Comparison of ENCODE assay signal across 8 cellular contexts in the genomic region with DNA sequence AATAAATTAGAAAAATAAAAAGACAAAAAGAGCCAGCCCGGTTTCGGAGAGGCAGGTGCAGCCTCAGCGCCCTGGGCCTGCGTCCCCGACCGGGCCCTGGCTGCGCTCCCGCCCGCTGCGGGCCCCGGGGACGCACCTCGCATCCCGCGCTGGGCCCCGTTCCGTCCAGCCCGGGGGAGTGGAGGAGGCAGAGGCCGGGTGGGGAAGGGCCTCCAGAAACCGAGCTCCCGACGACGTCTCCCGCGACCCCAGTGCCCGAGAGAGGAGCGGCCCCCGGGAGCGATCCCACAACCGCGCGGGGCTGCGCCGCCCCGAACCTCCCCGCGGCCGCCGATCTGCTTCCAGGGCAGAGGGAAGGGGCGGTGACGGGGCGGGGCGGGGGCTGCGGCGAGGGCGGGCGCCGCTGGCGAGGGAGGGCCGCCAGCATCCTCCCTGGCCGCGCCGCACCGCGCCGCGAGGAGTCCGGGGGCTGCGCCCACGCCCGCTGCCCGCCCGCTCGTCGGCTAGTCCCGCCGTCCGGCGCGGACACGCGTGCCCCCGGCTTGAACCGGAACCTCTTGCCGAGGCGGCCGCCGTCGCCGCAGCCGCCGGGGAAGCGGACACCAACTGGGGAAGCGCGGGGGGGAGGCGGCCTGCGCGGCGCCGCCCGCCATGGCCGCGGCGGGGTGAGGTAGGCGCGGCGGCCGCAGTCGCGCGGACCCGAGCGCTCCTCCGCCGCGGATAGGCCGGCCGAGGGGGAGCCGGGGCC. TPM values are rescaled to one million over a fixed set of nuclear protein-coding genes. Genes with fewer than 3 reads are reported as not detected.
DNase-seq lines count a peak whose midpoint lies in the region; ATAC-seq and TF ChIP-seq lines count a peak whose summit lies in the region.

A gene (plus strand): TSS at position 426 of the 748 bp plus-strand sequence. CDS start 545 bp downstream, outside the sequence.

- CTCF ChIA-PET in activated CD8-positive, alpha-beta T cell treated with anti-CD3 and anti-CD28 coated beads, Interleukin-2, amount 10 ng/mL, durations not matched to agents 7 days and 5 days (lab: Charles Lee): interaction anchor here (2.1 kb wide), 1 partner anchor 141 kb away, joined by 5 read pairs; no protein-coding TSS in a partner anchor

- ATAC-seq in GM18520 (IDR thresholded peaks at IDR 0.05; ENCODE audit: unreplicated experiment) (peak; percentile 44), HG03025 (IDR thresholded peaks at IDR 0.05; ENCODE audit: low FRiP score, unreplicated experiment) (peak; percentile 59)
- peak; percentile 84 for ATAC-seq in activated CD8-positive, alpha-beta T cell treated with anti-CD3 and anti-CD28 coated beads, Interleukin-2, amount 10 ng/mL, durations not matched to agents 7 days and 5 days

- no peak for TF ChIP-seq CTCF in 22Rv1 (IDR thresholded peaks at IDR 0.05)

- no peaks in the 10 kb centered on the region for H3K9me3 Mint-ChIP-seq in activated CD8-positive, alpha-beta T cell treated with anti-CD3 and anti-CD28 coated beads, Interleukin-2, amount 10 ng/mL, durations not matched to agents 7 days and 5 days (ENCODE audit: insufficient read depth)

- POLR2A ChIA-PET in activated CD8-positive, alpha-beta T cell treated with anti-CD3 and anti-CD28 coated beads, Interleukin-2, amount 10 ng/mL, durations not matched to agents 7 days and 5 days (lab: Charles Lee): interaction anchor here (0.6 kb wide), 1 partner anchor 170 kb away, joined by 3 read pairs; no protein-coding TSS in a partner anchor

- peak within 1 kb of the TSS; percentile 65 for H3K27ac ChIP-seq in 22Rv1

- H3K36me3 Mint-ChIP-seq in activated CD8-positive, alpha-beta T cell treated with anti-CD3 and anti-CD28 coated beads, Interleukin-2, amount 10 ng/mL, durations not matched to agents 7 days and 5 days (ENCODE audit: low read depth): peaks cover 21% of the 10 kb centered on the region

- peak within 1 kb of the TSS; percentile 87 for H3K27ac Mint-ChIP-seq in activated CD8-positive, alpha-beta T cell treated with anti-CD3 and anti-CD28 coated beads, Interleukin-2, amount 10 ng/mL, durations not matched to agents 7 days and 5 days

- H3K27me3 Mint-ChIP-seq in activated CD8-positive, alpha-beta T cell treated with anti-CD3 and anti-CD28 coated beads, Interleukin-2, amount 10 ng/mL, durations not matched to agents 7 days and 5 days (ENCODE audit: low read depth): no peaks in the 10 kb centered on the region

- peaks cover 51% of the 10 kb centered on the region for H3K4me1 Mint-ChIP-seq in activated CD8-positive, alpha-beta T cell treated with anti-CD3 and anti-CD28 coated beads, Interleukin-2, amount 10 ng/mL, durations not matched to agents 7 days and 5 days (ENCODE audit: low read depth)

- peak within 1 kb of the TSS; percentile 89 for H3K4me3 Mint-ChIP-seq in activated CD8-positive, alpha-beta T cell treated with anti-CD3 and anti-CD28 coated beads, Interleukin-2, amount 10 ng/mL, durations not matched to agents 7 days and 5 days

- DNase-seq in NCI-H526 treated with DMSO at 0.1 percent for 48 hours (lab: John Stamatoyannopoulos, UW) (peak; percentile 16), medulla oblongata (ENCODE audit: extremely low spot score) (peak; percentile 71)
- DNase-seq in activated CD8-positive, alpha-beta T cell treated with anti-CD3 and anti-CD28 coated beads, Interleukin-2, amount 10 ng/mL, durations not matched to agents 7 days and 5 days: peak; percentile 82
- DNase-seq in effector CD8-positive, alpha-beta T cell (lab: John Stamatoyannopoulos, UW): peak; percentile 64
- DNase-seq in stimulated activated CD8-positive, alpha-beta memory T cell treated with anti-CD3 and anti-CD28 coated beads, Interleukin-12 subunit alpha, Interleukin-12 subunit beta, amount 100 ng/mL, for 1 hour (ENCODE audit: low read depth): peak; percentile 54

RNA-seq across cellular contexts. Expression of the gene that starts here (rescaled TPM):
- total RNA-seq in activated CD8-positive, alpha-beta T cell treated with anti-CD3 and anti-CD28 coated beads, Interleukin-2, amount 10 ng/mL, durations not matched to agents 7 days and 5 days: 10 to 100 TPM; 55.6 to 64.1 TPM

Comparison
In these comparisons a context has a peak if more than half of its experiments do, and no peak if none do; other contexts are left out.
1. Peak in every context shown above with its lines: DNase-seq, ATAC-seq and H3K27ac ChIP-seq.
2. DNase-seq: peak in every context shown above with its lines; median percentile 82 in activated CD8-positive, alpha-beta T cell treated with anti-CD3 and anti-CD28 coated beads, Interleukin-2, amount 10 ng/mL, durations not matched to agents 7 days and 5 days; 71 in medulla oblongata; 64 in effector CD8-positive, alpha-beta T cell; 54 in stimulated activated CD8-positive, alpha-beta memory T cell treated with anti-CD3 and anti-CD28 coated beads, Interleukin-12 subunit alpha, Interleukin-12 subunit beta, amount 100 ng/mL, for 1 hour; 16 in NCI-H526 treated with DMSO at 0.1 percent for 48 hours.